Comparison of ENCODE assay signal across 23 cellular contexts in the genomic region with DNA sequence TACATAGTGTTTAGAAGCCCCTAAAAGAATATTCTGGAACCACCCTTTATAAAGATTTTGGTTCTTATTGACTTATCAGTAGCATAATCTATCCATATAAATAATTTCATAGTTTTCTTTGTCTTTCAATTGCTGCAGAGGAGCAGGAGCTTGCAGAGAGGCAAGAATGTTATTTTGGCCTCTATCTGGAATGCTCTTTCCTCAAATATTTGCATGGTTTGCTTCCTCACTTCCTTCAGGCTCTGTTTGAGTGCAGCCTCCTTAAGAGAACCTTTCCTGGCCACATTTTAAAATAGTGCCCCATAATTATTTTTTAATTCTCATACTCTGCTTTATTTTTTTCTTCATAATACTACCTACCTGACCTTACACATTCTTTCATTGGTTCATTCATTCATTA. TPM values are rescaled to one million over a fixed set of nuclear protein-coding genes. Genes with fewer than 3 reads are reported as not detected.
DNase-seq lines count a peak whose midpoint lies in the region; ATAC-seq and TF ChIP-seq lines count a peak whose summit lies in the region.
"Had no signal": no experiment of that assay in that cellular context is flagged by ENCODE, and none has a peak within 500 bp of the region (broad histone marks: within the 10 kb centered on the region; RNA-seq: fewer than 3 reads in every experiment).

No MANE protein-coding gene starts in this region.

- H3K27me3 Mint-ChIP-seq in osteocyte (ENCODE audit: unreplicated experiment) = no peaks in the 10 kb centered on the region
- H3K27me3 Mint-ChIP-seq: activated naive CD8-positive, alpha-beta T cell treated with anti-CD3 and anti-CD28 coated beads for 36 hours; central memory CD8-positive, alpha-beta T cell had no signal

- H3K4me3 Mint-ChIP-seq in osteocyte (ENCODE audit: unreplicated experiment) = no peak overlapping the region
- H3K4me3 Mint-ChIP-seq: activated CD4-positive, alpha-beta T cell treated with anti-CD3 and anti-CD28 coated beads, Interleukin-2, amount 10 ng/mL, durations not matched to agents 24 days and 14 days; activated naive CD8-positive, alpha-beta T cell treated with anti-CD3 and anti-CD28 coated beads for 36 hours; central memory CD8-positive, alpha-beta T cell; neural crest cell had no signal

- DNase-seq in AG20443 (ENCODE audit: low spot score) (peak; percentile 33), fibroblast of peridontal ligament (ENCODE audit: extremely low read depth) (peak; percentile 65), osteocyte (ENCODE audit: extremely low spot score, unreplicated experiment) (no peak), DMS 273 treated with DMSO at 0.1 percent for 48 hours (lab: John Stamatoyannopoulos, UW) (no peak)
- DNase-seq in stimulated activated CD4-positive, alpha-beta T cell treated with anti-CD3 and anti-CD28 coated beads, Interleukin-4, amount 100 ng/mL, for 1 hour = no peak
- DNase-seq: activated CD4-positive, alpha-beta T cell treated with anti-CD3 and anti-CD28 coated beads, Interleukin-2, amount 10 ng/mL, durations not matched to agents 24 days and 14 days; activated gamma-delta T cell; activated naive CD8-positive, alpha-beta T cell treated with anti-CD3 and anti-CD28 coated beads for 36 hours; body of pancreas; mesendoderm; NCI-H1694; NCI-H446 treated with DMSO at 0.1 percent for 48 hours; NCI-H82; pancreas; retina; stimulated activated naive CD8-positive, alpha-beta T cell treated with anti-CD3 and anti-CD28 coated beads, Interleukin-15, Interleukin-2, amounts not matched to agents 100 U/mL and 50 U/mL, for 24 hours; testis had no signal

- peak; percentile 84 for ATAC-seq in SK-N-SH treated with all-trans-retinoic acid at 6 μM for 48 hours
- no peak for ATAC-seq in HG02885 (IDR thresholded peaks at IDR 0.05; ENCODE audit: poor library complexity, unreplicated experiment)
- ATAC-seq in HG02588 (IDR thresholded peaks at IDR 0.05; ENCODE audit: unreplicated experiment) = no peak
- ATAC-seq: body of pancreas; HCT116; stimulated activated naive CD8-positive, alpha-beta T cell treated with anti-CD3 and anti-CD28 coated beads, Interleukin-15, Interleukin-2, amounts not matched to agents 100 U/mL and 50 U/mL, for 24 hours had no signal

- peak overlapping the region; percentile 3 for H3K27ac Mint-ChIP-seq in osteocyte (ENCODE audit: unreplicated experiment)
- H3K27ac Mint-ChIP-seq: activated CD4-positive, alpha-beta T cell treated with anti-CD3 and anti-CD28 coated beads, Interleukin-2, amount 10 ng/mL, durations not matched to agents 24 days and 14 days; activated naive CD8-positive, alpha-beta T cell treated with anti-CD3 and anti-CD28 coated beads for 36 hours had no signal

- no peaks in the 10 kb centered on the region for H3K9me3 Mint-ChIP-seq in osteocyte (ENCODE audit: unreplicated experiment)
- H3K9me3 Mint-ChIP-seq: activated CD4-positive, alpha-beta T cell treated with anti-CD3 and anti-CD28 coated beads, Interleukin-2, amount 10 ng/mL, durations not matched to agents 24 days and 14 days; activated naive CD8-positive, alpha-beta T cell treated with anti-CD3 and anti-CD28 coated beads for 36 hours; central memory CD8-positive, alpha-beta T cell; neural crest cell had no signal

- no peaks in the 10 kb centered on the region for H3K36me3 Mint-ChIP-seq in osteocyte (ENCODE audit: unreplicated experiment)

- peaks cover 10% of the 10 kb centered on the region for H3K4me1 Mint-ChIP-seq in osteocyte (ENCODE audit: unreplicated experiment)
- H3K4me1 Mint-ChIP-seq: activated CD4-positive, alpha-beta T cell treated with anti-CD3 and anti-CD28 coated beads, Interleukin-2, amount 10 ng/mL, durations not matched to agents 24 days and 14 days; activated naive CD8-positive, alpha-beta T cell treated with anti-CD3 and anti-CD28 coated beads for 36 hours; central memory CD8-positive, alpha-beta T cell; neural crest cell had no signal

- TF ChIP-seq CTCF in osteocyte (IDR thresholded peaks at IDR 0.05) = no peak

TF ChIP-seq in SK-N-SH treated with all-trans-retinoic acid at 6 μM for 48 hours, 23 proteins besides CTCF, POLR2A, EP300 and RAD21:
- TF ChIP-seq, protein P1, sequence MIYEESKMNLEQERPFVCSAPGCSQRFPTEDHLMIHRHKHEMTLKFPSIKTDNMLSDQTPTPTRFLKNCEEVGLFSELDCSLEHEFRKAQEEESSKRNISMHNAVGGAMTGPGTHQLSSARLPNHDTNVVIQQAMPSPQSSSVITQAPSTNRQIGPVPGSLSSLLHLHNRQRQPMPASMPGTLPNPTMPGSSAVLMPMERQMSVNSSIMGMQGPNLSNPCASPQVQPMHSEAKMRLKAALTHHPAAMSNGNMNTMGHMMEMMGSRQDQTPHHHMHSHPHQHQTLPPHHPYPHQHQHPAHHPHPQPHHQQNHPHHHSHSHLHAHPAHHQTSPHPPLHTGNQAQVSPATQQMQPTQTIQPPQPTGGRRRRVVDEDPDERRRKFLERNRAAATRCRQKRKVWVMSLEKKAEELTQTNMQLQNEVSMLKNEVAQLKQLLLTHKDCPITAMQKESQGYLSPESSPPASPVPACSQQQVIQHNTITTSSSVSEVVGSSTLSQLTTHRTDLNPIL (CRISPR knock-in tag; IDR thresholded peaks at IDR 0.05; ENCODE audit: low read depth) = no peak
- TF ChIP-seq, protein P2, sequence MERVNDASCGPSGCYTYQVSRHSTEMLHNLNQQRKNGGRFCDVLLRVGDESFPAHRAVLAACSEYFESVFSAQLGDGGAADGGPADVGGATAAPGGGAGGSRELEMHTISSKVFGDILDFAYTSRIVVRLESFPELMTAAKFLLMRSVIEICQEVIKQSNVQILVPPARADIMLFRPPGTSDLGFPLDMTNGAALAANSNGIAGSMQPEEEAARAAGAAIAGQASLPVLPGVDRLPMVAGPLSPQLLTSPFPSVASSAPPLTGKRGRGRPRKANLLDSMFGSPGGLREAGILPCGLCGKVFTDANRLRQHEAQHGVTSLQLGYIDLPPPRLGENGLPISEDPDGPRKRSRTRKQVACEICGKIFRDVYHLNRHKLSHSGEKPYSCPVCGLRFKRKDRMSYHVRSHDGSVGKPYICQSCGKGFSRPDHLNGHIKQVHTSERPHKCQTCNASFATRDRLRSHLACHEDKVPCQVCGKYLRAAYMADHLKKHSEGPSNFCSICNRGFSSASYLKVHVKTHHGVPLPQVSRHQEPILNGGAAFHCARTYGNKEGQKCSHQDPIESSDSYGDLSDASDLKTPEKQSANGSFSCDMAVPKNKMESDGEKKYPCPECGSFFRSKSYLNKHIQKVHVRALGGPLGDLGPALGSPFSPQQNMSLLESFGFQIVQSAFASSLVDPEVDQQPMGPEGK (CRISPR knock-in tag; IDR thresholded peaks at IDR 0.05; ENCODE audit: borderline replicate concordance) = no peak
- TF ChIP-seq CSDC2 (CRISPR knock-in tag; IDR thresholded peaks at IDR 0.05) = no peak
- TF ChIP-seq SNAI2 (CRISPR knock-in tag; IDR thresholded peaks at IDR 0.05) = no peak
- TF ChIP-seq ZFP3 (CRISPR knock-in tag; IDR thresholded peaks at IDR 0.05) = no peak
- TF ChIP-seq, protein P3, sequence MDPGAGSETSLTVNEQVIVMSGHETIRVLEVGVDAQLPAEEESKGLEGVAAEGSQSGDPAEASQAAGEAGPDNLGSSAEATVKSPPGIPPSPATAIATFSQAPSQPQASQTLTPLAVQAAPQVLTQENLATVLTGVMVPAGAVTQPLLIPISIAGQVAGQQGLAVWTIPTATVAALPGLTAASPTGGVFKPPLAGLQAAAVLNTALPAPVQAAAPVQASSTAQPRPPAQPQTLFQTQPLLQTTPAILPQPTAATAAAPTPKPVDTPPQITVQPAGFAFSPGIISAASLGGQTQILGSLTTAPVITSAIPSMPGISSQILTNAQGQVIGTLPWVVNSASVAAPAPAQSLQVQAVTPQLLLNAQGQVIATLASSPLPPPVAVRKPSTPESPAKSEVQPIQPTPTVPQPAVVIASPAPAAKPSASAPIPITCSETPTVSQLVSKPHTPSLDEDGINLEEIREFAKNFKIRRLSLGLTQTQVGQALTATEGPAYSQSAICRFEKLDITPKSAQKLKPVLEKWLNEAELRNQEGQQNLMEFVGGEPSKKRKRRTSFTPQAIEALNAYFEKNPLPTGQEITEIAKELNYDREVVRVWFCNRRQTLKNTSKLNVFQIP (CRISPR knock-in tag; IDR thresholded peaks at IDR 0.05; ENCODE audit: borderline replicate concordance, low read depth) = no peak
- TF ChIP-seq ZNF8 (CRISPR knock-in tag; IDR thresholded peaks at IDR 0.05) = no peak
- no peak for TF ChIP-seq ZC3H10 (CRISPR knock-in tag; IDR thresholded peaks at IDR 0.05)
- no peak for TF ChIP-seq ZNF565 (CRISPR knock-in tag; conservative IDR thresholded peaks at IDR 0.05; ENCODE audit: low read depth)
- no peak for TF ChIP-seq ISL1 (CRISPR knock-in tag; IDR thresholded peaks at IDR 0.05)
- no peak for TF ChIP-seq ZNF70 (CRISPR knock-in tag; IDR thresholded peaks at IDR 0.05)
- TF ChIP-seq ZFP30 (CRISPR knock-in tag; IDR thresholded peaks at IDR 0.05) = no peak
- no peak for TF ChIP-seq ESRRG (CRISPR knock-in tag; IDR thresholded peaks at IDR 0.05)
- no peak for TF ChIP-seq PPARA (CRISPR knock-in tag; IDR thresholded peaks at IDR 0.05; ENCODE audit: borderline replicate concordance)
- TF ChIP-seq, protein P4, sequence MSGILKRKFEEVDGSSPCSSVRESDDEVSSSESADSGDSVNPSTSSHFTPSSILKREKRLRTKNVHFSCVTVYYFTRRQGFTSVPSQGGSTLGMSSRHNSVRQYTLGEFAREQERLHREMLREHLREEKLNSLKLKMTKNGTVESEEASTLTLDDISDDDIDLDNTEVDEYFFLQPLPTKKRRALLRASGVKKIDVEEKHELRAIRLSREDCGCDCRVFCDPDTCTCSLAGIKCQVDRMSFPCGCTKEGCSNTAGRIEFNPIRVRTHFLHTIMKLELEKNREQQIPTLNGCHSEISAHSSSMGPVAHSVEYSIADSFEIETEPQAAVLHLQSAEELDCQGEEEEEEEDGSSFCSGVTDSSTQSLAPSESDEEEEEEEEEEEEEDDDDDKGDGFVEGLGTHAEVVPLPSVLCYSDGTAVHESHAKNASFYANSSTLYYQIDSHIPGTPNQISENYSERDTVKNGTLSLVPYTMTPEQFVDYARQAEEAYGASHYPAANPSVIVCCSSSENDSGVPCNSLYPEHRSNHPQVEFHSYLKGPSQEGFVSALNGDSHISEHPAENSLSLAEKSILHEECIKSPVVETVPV (CRISPR knock-in tag; IDR thresholded peaks at IDR 0.05) = no peak
- no peak for TF ChIP-seq BACH2 (CRISPR knock-in tag; IDR thresholded peaks at IDR 0.05; ENCODE audit: borderline replicate concordance)
- TF ChIP-seq RARB (CRISPR knock-in tag; IDR thresholded peaks at IDR 0.05) = no peak
- TF ChIP-seq TOX (CRISPR knock-in tag; IDR thresholded peaks at IDR 0.05; ENCODE audit: borderline replicate concordance) = no peak
- no peak for TF ChIP-seq OSR1 (CRISPR knock-in tag; IDR thresholded peaks at IDR 0.05)

RNA-seq across cellular contexts. Expression of a gene that starts 1.5 kb away (rescaled TPM):
- total RNA-seq in osteocyte = 6.3 and 7.6 TPM in 2 replicates

RNA-seq across cellular contexts. Expression of a gene that starts 26.1 kb away (rescaled TPM):
- 7.5 and 10.4 TPM in 2 replicates for total RNA-seq in osteocyte

Comparison
In these comparisons a context has a peak if more than half of its experiments do, and no peak if none do; other contexts are left out.
1. DNase-seq: peak in AG20443 (single experiment) and fibroblast of peridontal ligament (single experiment); none in osteocyte (single experiment), stimulated activated CD4-positive, alpha-beta T cell treated with anti-CD3 and anti-CD28 coated beads, Interleukin-4, amount 100 ng/mL, for 1 hour (single experiment) and DMS 273 treated with DMSO at 0.1 percent for 48 hours (single experiment).